1 cellular context compared by ENCODE assay signal in the genomic region with DNA sequence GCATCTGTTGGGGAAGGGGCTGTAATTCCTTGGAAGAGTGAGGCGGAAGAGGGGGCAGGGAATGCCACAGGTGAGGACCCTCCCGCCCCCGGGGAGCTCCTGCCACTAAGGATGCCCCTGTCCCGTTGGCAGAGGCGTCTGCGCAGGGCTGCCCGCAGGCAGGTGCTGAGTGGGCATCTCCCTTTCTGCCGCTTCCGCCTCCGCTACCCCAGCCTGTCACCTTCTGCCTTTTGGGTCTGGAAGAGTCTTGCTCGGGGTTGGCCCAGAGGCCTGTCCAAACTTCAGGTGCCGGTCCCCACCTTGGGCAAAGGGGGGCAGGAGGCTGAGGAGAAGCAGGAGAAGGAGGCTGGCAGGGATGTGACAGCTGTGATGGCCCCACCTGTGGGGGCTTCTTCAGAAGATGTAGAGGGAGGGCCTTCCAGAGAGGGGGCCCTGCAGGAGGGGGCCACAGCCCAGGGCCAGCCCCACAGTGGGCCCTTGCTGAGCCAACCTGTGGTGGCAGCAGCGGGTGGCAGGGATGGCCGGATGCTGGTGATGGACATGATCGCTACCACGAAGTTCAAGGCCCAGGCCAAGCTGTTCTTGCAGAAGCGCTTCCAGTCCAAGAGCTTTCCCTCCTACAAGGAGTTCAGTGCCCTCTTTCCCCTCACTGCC.
TF ChIP-seq lines count a peak whose summit lies in the region.

No MANE protein-coding gene starts in this region.

TF ChIP-seq in GM23338, 12 proteins besides CTCF, POLR2A, EP300 and RAD21 (continued from another document):
- TF ChIP-seq, protein P1, sequence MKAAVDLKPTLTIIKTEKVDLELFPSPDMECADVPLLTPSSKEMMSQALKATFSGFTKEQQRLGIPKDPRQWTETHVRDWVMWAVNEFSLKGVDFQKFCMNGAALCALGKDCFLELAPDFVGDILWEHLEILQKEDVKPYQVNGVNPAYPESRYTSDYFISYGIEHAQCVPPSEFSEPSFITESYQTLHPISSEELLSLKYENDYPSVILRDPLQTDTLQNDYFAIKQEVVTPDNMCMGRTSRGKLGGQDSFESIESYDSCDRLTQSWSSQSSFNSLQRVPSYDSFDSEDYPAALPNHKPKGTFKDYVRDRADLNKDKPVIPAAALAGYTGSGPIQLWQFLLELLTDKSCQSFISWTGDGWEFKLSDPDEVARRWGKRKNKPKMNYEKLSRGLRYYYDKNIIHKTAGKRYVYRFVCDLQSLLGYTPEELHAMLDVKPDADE (IDR thresholded peaks at IDR 0.05), result no peak
- TF ChIP-seq STAT1 (IDR thresholded peaks at IDR 0.05; ENCODE audit: unreplicated experiment), result no peak
- no peak for TF ChIP-seq JUNB (IDR thresholded peaks at IDR 0.05; ENCODE audit: unreplicated experiment)
- no peak for TF ChIP-seq EZH2phosphoT487 (IDR thresholded peaks at IDR 0.05; ENCODE audit: unreplicated experiment)
